In the genomic region with DNA sequence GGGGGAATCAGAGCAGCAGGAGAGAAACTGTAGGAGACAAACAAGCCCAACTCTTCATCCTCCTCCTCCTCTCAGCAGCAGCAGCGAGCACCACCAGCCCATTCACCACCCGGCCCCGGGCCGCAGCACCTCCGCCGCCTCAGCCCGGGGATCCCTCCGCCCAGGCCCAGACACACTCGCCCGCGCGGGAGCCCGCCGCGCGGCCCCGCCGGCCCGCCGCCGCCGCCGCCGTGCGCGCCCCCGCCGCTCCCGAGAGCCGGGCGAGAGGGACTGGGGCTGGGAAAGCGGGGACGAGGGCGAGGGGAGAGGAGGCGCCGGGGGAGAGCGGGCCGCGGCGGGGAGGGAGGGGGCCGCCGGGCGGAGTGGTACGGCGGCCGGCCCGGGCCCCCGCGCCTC, we compare ENCODE assay signal across 1 cellular context.
TF ChIP-seq lines count a peak whose summit lies in the region.

A gene (minus strand): TSS at position 127 of the 396 bp plus-strand sequence. CDS start 37,235 bp downstream, outside the sequence.

TF ChIP-seq in K562, 482 proteins besides CTCF, POLR2A, EP300 and RAD21 (continued from another document and continues in another):
- TF ChIP-seq, protein P1, sequence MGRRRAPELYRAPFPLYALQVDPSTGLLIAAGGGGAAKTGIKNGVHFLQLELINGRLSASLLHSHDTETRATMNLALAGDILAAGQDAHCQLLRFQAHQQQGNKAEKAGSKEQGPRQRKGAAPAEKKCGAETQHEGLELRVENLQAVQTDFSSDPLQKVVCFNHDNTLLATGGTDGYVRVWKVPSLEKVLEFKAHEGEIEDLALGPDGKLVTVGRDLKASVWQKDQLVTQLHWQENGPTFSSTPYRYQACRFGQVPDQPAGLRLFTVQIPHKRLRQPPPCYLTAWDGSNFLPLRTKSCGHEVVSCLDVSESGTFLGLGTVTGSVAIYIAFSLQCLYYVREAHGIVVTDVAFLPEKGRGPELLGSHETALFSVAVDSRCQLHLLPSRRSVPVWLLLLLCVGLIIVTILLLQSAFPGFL (CRISPR knock-in tag; IDR thresholded peaks at IDR 0.05): no peak
- peak in 2 of 3 experiments; percentile 36 to 40 for TF ChIP-seq YY1 (IDR thresholded peaks at IDR 0.05; ENCODE audit: borderline replicate concordance in 1 of 3, control insufficient read depth in 1 of 3, extremely low read depth in 1 of 3, insufficient read depth in 3 of 3, insufficient read length in 1 of 3, insufficient replicate concordance in 2 of 3, low read depth in 1 of 3, low read length in 2 of 3)
- TF ChIP-seq ZFX (CRISPR knock-in tag; IDR thresholded peaks at IDR 0.05): peak; percentile 20
- no peak for TF ChIP-seq COPS2 (conservative IDR thresholded peaks at IDR 0.05)
- TF ChIP-seq CHD2 (IDR thresholded peaks at IDR 0.05; ENCODE audit: low read depth, low read length): peak; percentile 90
- TF ChIP-seq FOXJ3 (CRISPR knock-in tag; IDR thresholded peaks at IDR 0.05): no peak
- peak; percentile 66 for TF ChIP-seq CREM (IDR thresholded peaks at IDR 0.05; ENCODE audit: low read depth)
- TF ChIP-seq ZC3H8 (IDR thresholded peaks at IDR 0.05): no peak
- TF ChIP-seq, protein P2, sequence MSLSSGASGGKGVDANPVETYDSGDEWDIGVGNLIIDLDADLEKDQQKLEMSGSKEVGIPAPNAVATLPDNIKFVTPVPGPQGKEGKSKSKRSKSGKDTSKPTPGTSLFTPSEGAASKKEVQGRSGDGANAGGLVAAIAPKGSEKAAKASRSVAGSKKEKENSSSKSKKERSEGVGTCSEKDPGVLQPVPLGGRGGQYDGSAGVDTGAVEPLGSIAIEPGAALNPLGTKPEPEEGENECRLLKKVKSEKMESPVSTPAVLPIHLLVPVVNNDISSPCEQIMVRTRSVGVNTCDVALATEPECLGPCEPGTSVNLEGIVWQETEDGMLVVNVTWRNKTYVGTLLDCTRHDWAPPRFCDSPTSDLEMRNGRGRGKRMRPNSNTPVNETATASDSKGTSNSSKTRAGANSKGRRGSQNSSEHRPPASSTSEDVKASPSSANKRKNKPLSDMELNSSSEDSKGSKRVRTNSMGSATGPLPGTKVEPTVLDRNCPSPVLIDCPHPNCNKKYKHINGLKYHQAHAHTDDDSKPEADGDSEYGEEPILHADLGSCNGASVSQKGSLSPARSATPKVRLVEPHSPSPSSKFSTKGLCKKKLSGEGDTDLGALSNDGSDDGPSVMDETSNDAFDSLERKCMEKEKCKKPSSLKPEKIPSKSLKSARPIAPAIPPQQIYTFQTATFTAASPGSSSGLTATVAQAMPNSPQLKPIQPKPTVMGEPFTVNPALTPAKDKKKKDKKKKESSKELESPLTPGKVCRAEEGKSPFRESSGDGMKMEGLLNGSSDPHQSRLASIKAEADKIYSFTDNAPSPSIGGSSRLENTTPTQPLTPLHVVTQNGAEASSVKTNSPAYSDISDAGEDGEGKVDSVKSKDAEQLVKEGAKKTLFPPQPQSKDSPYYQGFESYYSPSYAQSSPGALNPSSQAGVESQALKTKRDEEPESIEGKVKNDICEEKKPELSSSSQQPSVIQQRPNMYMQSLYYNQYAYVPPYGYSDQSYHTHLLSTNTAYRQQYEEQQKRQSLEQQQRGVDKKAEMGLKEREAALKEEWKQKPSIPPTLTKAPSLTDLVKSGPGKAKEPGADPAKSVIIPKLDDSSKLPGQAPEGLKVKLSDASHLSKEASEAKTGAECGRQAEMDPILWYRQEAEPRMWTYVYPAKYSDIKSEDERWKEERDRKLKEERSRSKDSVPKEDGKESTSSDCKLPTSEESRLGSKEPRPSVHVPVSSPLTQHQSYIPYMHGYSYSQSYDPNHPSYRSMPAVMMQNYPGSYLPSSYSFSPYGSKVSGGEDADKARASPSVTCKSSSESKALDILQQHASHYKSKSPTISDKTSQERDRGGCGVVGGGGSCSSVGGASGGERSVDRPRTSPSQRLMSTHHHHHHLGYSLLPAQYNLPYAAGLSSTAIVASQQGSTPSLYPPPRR (CRISPR knock-in tag; IDR thresholded peaks at IDR 0.05; ENCODE audit: borderline replicate concordance): no peak
- TF ChIP-seq CXXC5 (CRISPR knock-in tag; IDR thresholded peaks at IDR 0.05): peak; percentile 51
- TF ChIP-seq, protein P3, sequence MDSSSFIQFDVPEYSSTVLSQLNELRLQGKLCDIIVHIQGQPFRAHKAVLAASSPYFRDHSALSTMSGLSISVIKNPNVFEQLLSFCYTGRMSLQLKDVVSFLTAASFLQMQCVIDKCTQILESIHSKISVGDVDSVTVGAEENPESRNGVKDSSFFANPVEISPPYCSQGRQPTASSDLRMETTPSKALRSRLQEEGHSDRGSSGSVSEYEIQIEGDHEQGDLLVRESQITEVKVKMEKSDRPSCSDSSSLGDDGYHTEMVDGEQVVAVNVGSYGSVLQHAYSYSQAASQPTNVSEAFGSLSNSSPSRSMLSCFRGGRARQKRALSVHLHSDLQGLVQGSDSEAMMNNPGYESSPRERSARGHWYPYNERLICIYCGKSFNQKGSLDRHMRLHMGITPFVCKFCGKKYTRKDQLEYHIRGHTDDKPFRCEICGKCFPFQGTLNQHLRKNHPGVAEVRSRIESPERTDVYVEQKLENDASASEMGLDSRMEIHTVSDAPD (CRISPR knock-in tag; IDR thresholded peaks at IDR 0.05): no peak
- TF ChIP-seq, protein P4, sequence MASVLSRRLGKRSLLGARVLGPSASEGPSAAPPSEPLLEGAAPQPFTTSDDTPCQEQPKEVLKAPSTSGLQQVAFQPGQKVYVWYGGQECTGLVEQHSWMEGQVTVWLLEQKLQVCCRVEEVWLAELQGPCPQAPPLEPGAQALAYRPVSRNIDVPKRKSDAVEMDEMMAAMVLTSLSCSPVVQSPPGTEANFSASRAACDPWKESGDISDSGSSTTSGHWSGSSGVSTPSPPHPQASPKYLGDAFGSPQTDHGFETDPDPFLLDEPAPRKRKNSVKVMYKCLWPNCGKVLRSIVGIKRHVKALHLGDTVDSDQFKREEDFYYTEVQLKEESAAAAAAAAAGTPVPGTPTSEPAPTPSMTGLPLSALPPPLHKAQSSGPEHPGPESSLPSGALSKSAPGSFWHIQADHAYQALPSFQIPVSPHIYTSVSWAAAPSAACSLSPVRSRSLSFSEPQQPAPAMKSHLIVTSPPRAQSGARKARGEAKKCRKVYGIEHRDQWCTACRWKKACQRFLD (CRISPR knock-in tag; IDR thresholded peaks at IDR 0.05): peak; percentile 92; the same call in 1 of the 2 replicates
- TF ChIP-seq MBD2 (IDR thresholded peaks at IDR 0.05; ENCODE audit: borderline replicate concordance, low read depth): peak; percentile 44; the same call in 1 of the 2 replicates
- TF ChIP-seq GATAD2A (IDR thresholded peaks at IDR 0.05): 0 out of 2 replicates have a peak, but pooled peaks have one; percentile 8
- TF ChIP-seq, protein P5, sequence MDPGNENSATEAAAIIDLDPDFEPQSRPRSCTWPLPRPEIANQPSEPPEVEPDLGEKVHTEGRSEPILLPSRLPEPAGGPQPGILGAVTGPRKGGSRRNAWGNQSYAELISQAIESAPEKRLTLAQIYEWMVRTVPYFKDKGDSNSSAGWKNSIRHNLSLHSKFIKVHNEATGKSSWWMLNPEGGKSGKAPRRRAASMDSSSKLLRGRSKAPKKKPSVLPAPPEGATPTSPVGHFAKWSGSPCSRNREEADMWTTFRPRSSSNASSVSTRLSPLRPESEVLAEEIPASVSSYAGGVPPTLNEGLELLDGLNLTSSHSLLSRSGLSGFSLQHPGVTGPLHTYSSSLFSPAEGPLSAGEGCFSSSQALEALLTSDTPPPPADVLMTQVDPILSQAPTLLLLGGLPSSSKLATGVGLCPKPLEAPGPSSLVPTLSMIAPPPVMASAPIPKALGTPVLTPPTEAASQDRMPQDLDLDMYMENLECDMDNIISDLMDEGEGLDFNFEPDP (CRISPR knock-in tag; IDR thresholded peaks at IDR 0.05): no peak
- TF ChIP-seq, protein P6, sequence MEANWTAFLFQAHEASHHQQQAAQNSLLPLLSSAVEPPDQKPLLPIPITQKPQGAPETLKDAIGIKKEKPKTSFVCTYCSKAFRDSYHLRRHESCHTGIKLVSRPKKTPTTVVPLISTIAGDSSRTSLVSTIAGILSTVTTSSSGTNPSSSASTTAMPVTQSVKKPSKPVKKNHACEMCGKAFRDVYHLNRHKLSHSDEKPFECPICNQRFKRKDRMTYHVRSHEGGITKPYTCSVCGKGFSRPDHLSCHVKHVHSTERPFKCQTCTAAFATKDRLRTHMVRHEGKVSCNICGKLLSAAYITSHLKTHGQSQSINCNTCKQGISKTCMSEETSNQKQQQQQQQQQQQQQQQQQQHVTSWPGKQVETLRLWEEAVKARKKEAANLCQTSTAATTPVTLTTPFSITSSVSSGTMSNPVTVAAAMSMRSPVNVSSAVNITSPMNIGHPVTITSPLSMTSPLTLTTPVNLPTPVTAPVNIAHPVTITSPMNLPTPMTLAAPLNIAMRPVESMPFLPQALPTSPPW (CRISPR knock-in tag; IDR thresholded peaks at IDR 0.05): peak; percentile 93
- TF ChIP-seq NONO (IDR thresholded peaks at IDR 0.05; ENCODE audit: low read depth in 2 of 2, low read length in 1 of 2): peak in 1 of 2 experiments; percentile 25; a peak in 1 of 4 replicates
- TF ChIP-seq, protein P7, sequence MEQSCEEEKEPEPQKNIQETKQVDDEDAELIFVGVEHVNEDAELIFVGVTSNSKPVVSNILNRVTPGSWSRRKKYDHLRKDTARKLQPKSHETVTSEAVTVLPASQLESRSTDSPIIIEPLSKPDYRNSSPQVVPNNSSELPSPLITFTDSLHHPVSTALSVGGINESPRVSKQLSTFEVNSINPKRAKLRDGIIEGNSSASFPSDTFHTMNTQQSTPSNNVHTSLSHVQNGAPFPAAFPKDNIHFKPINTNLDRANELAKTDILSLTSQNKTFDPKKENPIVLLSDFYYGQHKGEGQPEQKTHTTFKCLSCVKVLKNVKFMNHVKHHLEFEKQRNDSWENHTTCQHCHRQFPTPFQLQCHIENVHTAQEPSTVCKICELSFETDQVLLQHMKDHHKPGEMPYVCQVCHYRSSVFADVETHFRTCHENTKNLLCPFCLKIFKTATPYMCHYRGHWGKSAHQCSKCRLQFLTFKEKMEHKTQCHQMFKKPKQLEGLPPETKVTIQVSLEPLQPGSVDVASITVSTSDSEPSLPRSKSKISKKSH (CRISPR knock-in tag; IDR thresholded peaks at IDR 0.05): no peak
- peak; percentile 30 for TF ChIP-seq TAF1 (IDR thresholded peaks at IDR 0.05; ENCODE audit: control insufficient read depth, extremely low read depth, insufficient read depth, low read length, severe bottlenecking)
- TF ChIP-seq, protein P8, sequence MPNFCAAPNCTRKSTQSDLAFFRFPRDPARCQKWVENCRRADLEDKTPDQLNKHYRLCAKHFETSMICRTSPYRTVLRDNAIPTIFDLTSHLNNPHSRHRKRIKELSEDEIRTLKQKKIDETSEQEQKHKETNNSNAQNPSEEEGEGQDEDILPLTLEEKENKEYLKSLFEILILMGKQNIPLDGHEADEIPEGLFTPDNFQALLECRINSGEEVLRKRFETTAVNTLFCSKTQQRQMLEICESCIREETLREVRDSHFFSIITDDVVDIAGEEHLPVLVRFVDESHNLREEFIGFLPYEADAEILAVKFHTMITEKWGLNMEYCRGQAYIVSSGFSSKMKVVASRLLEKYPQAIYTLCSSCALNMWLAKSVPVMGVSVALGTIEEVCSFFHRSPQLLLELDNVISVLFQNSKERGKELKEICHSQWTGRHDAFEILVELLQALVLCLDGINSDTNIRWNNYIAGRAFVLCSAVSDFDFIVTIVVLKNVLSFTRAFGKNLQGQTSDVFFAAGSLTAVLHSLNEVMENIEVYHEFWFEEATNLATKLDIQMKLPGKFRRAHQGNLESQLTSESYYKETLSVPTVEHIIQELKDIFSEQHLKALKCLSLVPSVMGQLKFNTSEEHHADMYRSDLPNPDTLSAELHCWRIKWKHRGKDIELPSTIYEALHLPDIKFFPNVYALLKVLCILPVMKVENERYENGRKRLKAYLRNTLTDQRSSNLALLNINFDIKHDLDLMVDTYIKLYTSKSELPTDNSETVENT (CRISPR knock-in tag; IDR thresholded peaks at IDR 0.05): 0 out of 2 replicates have a peak, but pooled peaks have one; percentile 21
- TF ChIP-seq CSDE1 (IDR thresholded peaks at IDR 0.05): no peak
- TF ChIP-seq TAL1 (IDR thresholded peaks at IDR 0.05): no peak
- TF ChIP-seq HDGF (IDR thresholded peaks at IDR 0.05): no peak
- TF ChIP-seq, protein P9, sequence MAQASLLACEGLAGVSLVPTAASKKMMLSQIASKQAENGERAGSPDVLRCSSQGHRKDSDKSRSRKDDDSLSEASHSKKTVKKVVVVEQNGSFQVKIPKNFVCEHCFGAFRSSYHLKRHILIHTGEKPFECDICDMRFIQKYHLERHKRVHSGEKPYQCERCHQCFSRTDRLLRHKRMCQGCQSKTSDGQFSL (CRISPR knock-in tag; IDR thresholded peaks at IDR 0.05): peak; percentile 24; the same call in 1 of the 2 replicates
- TF ChIP-seq, protein P9 (tag; IDR thresholded peaks at IDR 0.05): 0 out of 4 replicates have a peak, but pooled peaks of 1 of the 2 experiments have one; percentile 30
- TF ChIP-seq ZNF263 (CRISPR knock-in tag; IDR thresholded peaks at IDR 0.05; ENCODE audit: borderline replicate concordance): peak; percentile 96
- no peak for TF ChIP-seq HDAC3 (IDR thresholded peaks at IDR 0.05; ENCODE audit: borderline replicate concordance, partially characterized antibody)
- peak; percentile 51 to 64; a peak in 2 of 4 replicates for TF ChIP-seq SIN3A (IDR thresholded peaks at IDR 0.05; ENCODE audit: borderline replicate concordance in 2 of 2, control insufficient read depth in 1 of 2, low read depth in 2 of 2, low read length in 2 of 2)
- no peak for TF ChIP-seq RBM25 (IDR thresholded peaks at IDR 0.05; ENCODE audit: low read depth, low read length, severe bottlenecking)
- TF ChIP-seq ZFP36 (IDR thresholded peaks at IDR 0.05; ENCODE audit: low read depth, low read length, partially characterized antibody): peak; percentile 42
- TF ChIP-seq HMGN3 (IDR thresholded peaks at IDR 0.05; ENCODE audit: borderline replicate concordance, extremely low read depth, insufficient read length, low read depth, low read length): peak; percentile 7
- TF ChIP-seq PCBP1 (IDR thresholded peaks at IDR 0.05; ENCODE audit: low read depth, low read length, poor library complexity, severe bottlenecking): peak; percentile 95
- no peak for TF ChIP-seq ELF2 (CRISPR knock-in tag; IDR thresholded peaks at IDR 0.05)
- TF ChIP-seq, protein P10, sequence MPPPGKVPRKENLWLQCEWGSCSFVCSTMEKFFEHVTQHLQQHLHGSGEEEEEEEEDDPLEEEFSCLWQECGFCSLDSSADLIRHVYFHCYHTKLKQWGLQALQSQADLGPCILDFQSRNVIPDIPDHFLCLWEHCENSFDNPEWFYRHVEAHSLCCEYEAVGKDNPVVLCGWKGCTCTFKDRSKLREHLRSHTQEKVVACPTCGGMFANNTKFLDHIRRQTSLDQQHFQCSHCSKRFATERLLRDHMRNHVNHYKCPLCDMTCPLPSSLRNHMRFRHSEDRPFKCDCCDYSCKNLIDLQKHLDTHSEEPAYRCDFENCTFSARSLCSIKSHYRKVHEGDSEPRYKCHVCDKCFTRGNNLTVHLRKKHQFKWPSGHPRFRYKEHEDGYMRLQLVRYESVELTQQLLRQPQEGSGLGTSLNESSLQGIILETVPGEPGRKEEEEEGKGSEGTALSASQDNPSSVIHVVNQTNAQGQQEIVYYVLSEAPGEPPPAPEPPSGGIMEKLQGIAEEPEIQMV (tag; conservative IDR thresholded peaks at IDR 0.05; ENCODE audit: low read depth): no peak
- TF ChIP-seq NR2C2 (CRISPR knock-in tag; IDR thresholded peaks at IDR 0.05): no peak
- TF ChIP-seq NR2C2 (tag; IDR thresholded peaks at IDR 0.05): peak; percentile 70
- TF ChIP-seq STAT5A (IDR thresholded peaks at IDR 0.05; ENCODE audit: borderline replicate concordance, low read length): peak; percentile 9; the same call in 1 of the 2 replicates
